Comparison of ENCODE assay signal across 13 cellular contexts in genomic region chr6:36576573-36576972, GRCh38. TPM values are rescaled to one million over a fixed set of nuclear protein-coding genes. Genes with fewer than 3 reads are reported as not detected.
DNase-seq lines count a peak whose midpoint lies in the region; ATAC-seq and TF ChIP-seq lines count a peak whose summit lies in the region.
"Had no signal": no experiment of that assay in that cellular context is flagged by ENCODE, and none has a peak within 500 bp of the region (broad histone marks: within the 10 kb centered on the region; RNA-seq: fewer than 3 reads in every experiment).

No MANE protein-coding gene starts in this region.

- no peaks in the 10 kb centered on the region; the same call in 1 of the 2 replicates for H4K20me1 ChIP-seq in IMR-90 (ENCODE audit: insufficient read depth, low read length)
- H4K20me1 ChIP-seq: BLaER1 had no signal

- H3K9ac ChIP-seq in IMR-90 (ENCODE audit: low read depth, low read length): no peak overlapping the region
- H3K9ac ChIP-seq: BLaER1 had no signal

- no peaks in the 10 kb centered on the region for H3K36me3 ChIP-seq in IMR-90 (ENCODE audit: control insufficient read depth, insufficient read depth, low read length)
- no peaks in the 10 kb centered on the region for H3K36me3 ChIP-seq in SJCRH30
- H3K36me3 ChIP-seq in esophagus squamous epithelium: no peaks in the 10 kb centered on the region
- H3K36me3 ChIP-seq in CD8-positive, alpha-beta memory T cell (ENCODE audit: insufficient read depth, low read length): no peaks in the 10 kb centered on the region
- H3K36me3 ChIP-seq: BLaER1, pancreas had no signal

- H4K91ac ChIP-seq in IMR-90 (ENCODE audit: insufficient read depth, low read depth, low read length): peak overlapping the region; percentile 92

- H3K4me3 Mint-ChIP-seq in stimulated activated naive B cell treated with anti-CD40 and anti-IgM and Interleukin-4, amounts not matched to agents 10 μg/mL and 1 μg/mL and 100 μg/mL, for 72 hours: no peak overlapping the region
- no peak overlapping the region for H3K4me3 Mint-ChIP-seq in CD8-positive, alpha-beta memory T cell
- H3K4me3 Mint-ChIP-seq: activated naive CD4-positive, alpha-beta T cell treated with anti-CD3 and anti-CD28 coated beads for 36 hours; brain had no signal

- POLR2A ChIA-PET in IMR-90 (lab: Charles Lee; ENCODE audit: unreplicated experiment): interaction anchor here (1.0 kb wide), 1 partner anchor 24 kb away, joined by 9 read pairs; no protein-coding TSS in a partner anchor
- POLR2A ChIA-PET in CD8-positive, alpha-beta memory T cell (lab: Charles Lee): interaction anchor here (0.6 kb wide), 1 partner anchor 124 kb away, joined by 5 read pairs; no protein-coding TSS in a partner anchor

- H2BK15ac ChIP-seq in IMR-90 (ENCODE audit: low read depth, low read length): peak overlapping the region; percentile 72; the same call in 1 of the 3 replicates

- peak overlapping the region; percentile 70 for H2BK20ac ChIP-seq in IMR-90 (ENCODE audit: low read depth, low read length)

- CTCF ChIA-PET in IMR-90 (lab: Yijun Ruan, JAX): interaction anchor here (1.0 kb wide), 1 partner anchor 12 kb away, joined by 3 read pairs; no protein-coding TSS in a partner anchor
- CTCF ChIA-PET in CD8-positive, alpha-beta memory T cell (lab: Charles Lee): interaction anchor here (0.6 to 0.9 kb wide), 3 partner anchors 10 to 153 kb away, joined by 3 read pairs; no protein-coding TSS in a partner anchor

- no peaks in the 10 kb centered on the region for H3K9me3 Mint-ChIP-seq in stimulated activated naive B cell treated with anti-CD40 and anti-IgM and Interleukin-4, amounts not matched to agents 10 μg/mL and 1 μg/mL and 100 μg/mL, for 72 hours
- H3K9me3 Mint-ChIP-seq in CD8-positive, alpha-beta memory T cell: peaks cover 0 to 3% (median 2%) of the 10 kb centered on the region in 5 donors
- H3K9me3 Mint-ChIP-seq: activated naive CD4-positive, alpha-beta T cell treated with anti-CD3 and anti-CD28 coated beads for 36 hours had no signal

- H3K4me3 ChIP-seq in IMR-90 (ENCODE audit: insufficient read depth, low read depth, low read length) (no peak overlapping the region), SJCRH30 (no peak overlapping the region), esophagus squamous epithelium (no peak overlapping the region)
- H3K4me3 ChIP-seq in CD8-positive, alpha-beta memory T cell (ENCODE audit: low read length): no peak overlapping the region
- H3K4me3 ChIP-seq: BLaER1, pancreas had no signal

- H3K27ac Mint-ChIP-seq in stimulated activated naive B cell treated with anti-CD40 and anti-IgM and Interleukin-4, amounts not matched to agents 10 μg/mL and 1 μg/mL and 100 μg/mL, for 72 hours: no peak overlapping the region
- H3K27ac Mint-ChIP-seq in CD8-positive, alpha-beta memory T cell: peak overlapping the region in 2 of 8 donors; percentile 58 to 73
- H3K27ac Mint-ChIP-seq: activated naive CD4-positive, alpha-beta T cell treated with anti-CD3 and anti-CD28 coated beads for 36 hours; brain had no signal

- intact Hi-C loops in IMR-90 (cut with micrococcal nuclease) (loop anchor here (5.0 kb wide), 1 partner anchor 44 kb away; no protein-coding TSS in a partner anchor), esophagus squamous epithelium (cut with DNase I) (no loop called here)

- H3K27me3 Mint-ChIP-seq in stimulated activated naive B cell treated with anti-CD40 and anti-IgM and Interleukin-4, amounts not matched to agents 10 μg/mL and 1 μg/mL and 100 μg/mL, for 72 hours: no peaks in the 10 kb centered on the region
- H3K27me3 Mint-ChIP-seq in CD8-positive, alpha-beta memory T cell: peaks cover 0 to 2% of the 10 kb centered on the region in 2 donors

- H3K56ac ChIP-seq in IMR-90 (ENCODE audit: extremely low read depth, insufficient read depth, low read length): no peak overlapping the region

- DNase-seq in IMR-90 (no peak), SJCRH30 (no peak), esophagus squamous epithelium (lab: John Stamatoyannopoulos, UW) (no peak), cortex of kidney (lab: John Stamatoyannopoulos, UW) (no peak)
- DNase-seq in stimulated activated naive B cell treated with anti-CD40 and anti-IgM and Interleukin-4, amounts not matched to agents 10 μg/mL and 1 μg/mL and 100 μg/mL, for 72 hours: no peak
- DNase-seq in CD8-positive, alpha-beta memory T cell: no peak
- DNase-seq: activated naive CD4-positive, alpha-beta T cell treated with anti-CD3 and anti-CD28 coated beads for 36 hours; NCI-H187; NCI-H510A; pancreas had no signal

- H3K4me1 ChIP-seq in IMR-90 (ENCODE audit: control insufficient read depth, insufficient read depth, low read length) (peaks cover 13% of the 10 kb centered on the region), SJCRH30 (peaks cover 28% of the 10 kb centered on the region), esophagus squamous epithelium (peaks cover 6 to 40% (median 18%) of the 10 kb centered on the region in 3 donors)
- H3K4me1 ChIP-seq in CD8-positive, alpha-beta memory T cell (ENCODE audit: insufficient read depth, low read length): peaks cover 8% of the 10 kb centered on the region
- H3K4me1 ChIP-seq: pancreas had no signal

- H3K36me3 Mint-ChIP-seq in stimulated activated naive B cell treated with anti-CD40 and anti-IgM and Interleukin-4, amounts not matched to agents 10 μg/mL and 1 μg/mL and 100 μg/mL, for 72 hours: no peaks in the 10 kb centered on the region
- H3K36me3 Mint-ChIP-seq in CD8-positive, alpha-beta memory T cell: peaks cover 0 to 3% (median 0%) of the 10 kb centered on the region in 3 donors
- H3K36me3 Mint-ChIP-seq: brain had no signal

- TF ChIP-seq CTCF in IMR-90 (conservative IDR thresholded peaks at IDR 0.05; ENCODE audit: low read depth, low read length) (no peak), esophagus squamous epithelium (IDR thresholded peaks at IDR 0.05) (no peak)

- peak overlapping the region; percentile 3 for H2AFZ ChIP-seq in IMR-90 (replicated peaks; ENCODE audit: low read length, poor library complexity)

- no peak overlapping the region for H3K27ac ChIP-seq in IMR-90 (ENCODE audit: insufficient read depth, low read length)
- peak overlapping the region; percentile 86 for H3K27ac ChIP-seq in SJCRH30
- H3K27ac ChIP-seq in esophagus squamous epithelium: peak overlapping the region in 3 of 4 donors; percentile 27 to 39 (median 39)
- H3K27ac ChIP-seq in CD8-positive, alpha-beta memory T cell (ENCODE audit: low read depth, low read length): no peak overlapping the region
- H3K27ac ChIP-seq: BLaER1 had no signal

- H3K4me1 Mint-ChIP-seq in stimulated activated naive B cell treated with anti-CD40 and anti-IgM and Interleukin-4, amounts not matched to agents 10 μg/mL and 1 μg/mL and 100 μg/mL, for 72 hours: peaks cover 2 to 13% of the 10 kb centered on the region in 2 donors
- peaks cover 3 to 9% (median 8%) of the 10 kb centered on the region in 3 donors for H3K4me1 Mint-ChIP-seq in CD8-positive, alpha-beta memory T cell

- peak overlapping the region; percentile 85; the same call in 1 of the 2 replicates for H3K18ac ChIP-seq in IMR-90 (ENCODE audit: low read depth, low read length)

- no peaks in the 10 kb centered on the region for H3K27me3 ChIP-seq in IMR-90 (ENCODE audit: control insufficient read depth, insufficient read depth, low read length)
- H3K27me3 ChIP-seq in SJCRH30: no peaks in the 10 kb centered on the region
- no peaks in the 10 kb centered on the region for H3K27me3 ChIP-seq in esophagus squamous epithelium
- H3K27me3 ChIP-seq in CD8-positive, alpha-beta memory T cell (ENCODE audit: insufficient read depth, low read length, poor library complexity, severe bottlenecking): no peaks in the 10 kb centered on the region
- H3K27me3 ChIP-seq: BLaER1, pancreas had no signal

- H3K14ac ChIP-seq in IMR-90 (replicated peaks; ENCODE audit: low read depth, low read length): peak overlapping the region; percentile 83

- H2AK9ac ChIP-seq in IMR-90 (replicated peaks; ENCODE audit: low read depth, low read length, poor library complexity): no peak overlapping the region

- ATAC-seq in IMR-90 (ENCODE audit: low read depth): no peak
- ATAC-seq in stimulated activated naive B cell treated with anti-CD40 and anti-IgM and Interleukin-4, amounts not matched to agents 10 μg/mL and 1 μg/mL and 100 μg/mL, for 72 hours (replicated peaks): peak; percentile 53 to 56
- no peak for ATAC-seq in HG02759 (IDR thresholded peaks at IDR 0.05; ENCODE audit: unreplicated experiment)

- no TSS peak for BruUV-seq in IMR-90 (replicated peaks; lab: Mats Ljungman, UMichigan)

- in situ Hi-C loops in IMR-90 (cut with MboI; ENCODE audit: low sequenced_read_pairs): no loop called here

- peak overlapping the region; percentile 96 for H3K4ac ChIP-seq in IMR-90 (ENCODE audit: low read depth, low read length)

- peak overlapping the region; percentile 37 for H2BK5ac ChIP-seq in IMR-90 (ENCODE audit: low read depth, low read length, poor library complexity, severe bottlenecking)

- TF ChIP-seq POLR2A in IMR-90 (IDR thresholded peaks at IDR 0.05; ENCODE audit: low read depth, low read length): no peak
- no peak for TF ChIP-seq POLR2A in esophagus squamous epithelium (IDR thresholded peaks at IDR 0.05)

- peak overlapping the region; percentile 79 for H2BK120ac ChIP-seq in IMR-90 (ENCODE audit: low read depth, low read length)

- H3K23ac ChIP-seq in IMR-90 (ENCODE audit: low read depth, low read length): 0 out of 2 replicates have a peak overlapping the region, but pooled peaks have one; percentile 14

- dilution Hi-C loops in IMR-90 (cut with HindIII; ENCODE audit: low sequenced_read_pairs, unreplicated experiment): no loop called here

- TF ChIP-seq RAD21 in IMR-90 (IDR thresholded peaks at IDR 0.05; ENCODE audit: low read length): no peak

- peaks cover 15% of the 10 kb centered on the region for H3K9me1 ChIP-seq in IMR-90 (ENCODE audit: insufficient read depth, low read length)

- H4K5ac ChIP-seq in IMR-90 (ENCODE audit: low read depth, low read length): peak overlapping the region; percentile 57

- H3K79me1 ChIP-seq in IMR-90 (ENCODE audit: low read depth in 1 of 2, low read length in 2 of 2): peaks cover 4 to 18% of the 10 kb centered on the region in 2 experiments; a peak in 3 of 4 replicates

- no peak overlapping the region for H3K4me2 ChIP-seq in IMR-90 (ENCODE audit: low read depth, low read length)
- H3K4me2 ChIP-seq: BLaER1 had no signal

- peak overlapping the region; percentile 80; the same call in 1 of the 2 replicates for H2AK5ac ChIP-seq in IMR-90 (ENCODE audit: low read depth, low read length)

- H3K9me3 ChIP-seq in IMR-90 (ENCODE audit: control insufficient read depth, insufficient read depth, low read length) (no peaks in the 10 kb centered on the region), SJCRH30 (replicated peaks) (no peaks in the 10 kb centered on the region), esophagus squamous epithelium (no peaks in the 10 kb centered on the region)
- no peaks in the 10 kb centered on the region for H3K9me3 ChIP-seq in CD8-positive, alpha-beta memory T cell (ENCODE audit: low read length)
- H3K9me3 ChIP-seq: pancreas had no signal

- WGBS in IMR-90 (ENCODE audit: extremely low coverage in 2 of 2, insufficient read length in 1 of 2), 2 experiments: 100% methylated on average over 1 of the region's 6 CpGs; no CpG with 5 or more reads in 1 of the 2 experiments
- WGBS in esophagus squamous epithelium, 2 donors: 75 to 90% methylated on average over 3 to 6 of the region's 6 CpGs

- H4K8ac ChIP-seq in IMR-90 (ENCODE audit: low read depth in 2 of 2, low read length in 2 of 2): peak overlapping the region; percentile 1 to 66; a peak in 2 of 4 replicates

RNA-seq across cellular contexts. Expression of gene SRSF3, which starts 17.6 kb away (rescaled TPM):
- total RNA-seq in IMR-90 (2012; rRNA removed) (237 and 256 TPM in 2 replicates), esophagus squamous epithelium (100 to 1,000 TPM; 111 to 213 (median 185) TPM)
- polyA plus RNA-seq in IMR-90 (2012; rRNA removed): 297 and 394 TPM in 2 replicates
- polyA plus RNA-seq in IMR-90 (2012; cell fraction: cytosol; rRNA removed): 52.5 and 172 TPM in 2 replicates
- polyA plus RNA-seq in IMR-90 (2012; cell fraction: nucleus; rRNA removed; ENCODE audit: low replicate concordance): 113 and 275 TPM in 2 replicates
- total RNA-seq in SJCRH30 (2014; rRNA removed; shearing (Covaris generic)): 395 and 493 TPM in 2 replicates
- total RNA-seq in CD8-positive, alpha-beta memory T cell: 100 to 1,000 TPM; 572 to 579 TPM
- polyA plus RNA-seq in CD8-positive, alpha-beta memory T cell: 370 TPM

RNA-seq across cellular contexts. Expression of gene STK38, which starts 29.3 kb away (rescaled TPM):
- total RNA-seq in IMR-90 (2012; rRNA removed) (9.7 and 10.6 TPM in 2 replicates), esophagus squamous epithelium (10 to 100 TPM; 26.5 to 33.6 (median 30.3) TPM)
- 14.6 and 19.7 TPM in 2 replicates for polyA plus RNA-seq in IMR-90 (2012; rRNA removed)
- polyA plus RNA-seq in IMR-90 (2012; cell fraction: cytosol; rRNA removed): 4.8 and 5.6 TPM in 2 replicates
- 7.4 and 39.5 TPM in 2 replicates for polyA plus RNA-seq in IMR-90 (2012; cell fraction: nucleus; rRNA removed; ENCODE audit: low replicate concordance)
- total RNA-seq in SJCRH30 (2014; rRNA removed; shearing (Covaris generic)): 26.9 and 27.6 TPM in 2 replicates
- 10 to 100 TPM; 44.9 to 47.6 TPM for total RNA-seq in CD8-positive, alpha-beta memory T cell
- 110 TPM for polyA plus RNA-seq in CD8-positive, alpha-beta memory T cell

Comparison
In these comparisons a context has a peak if more than half of its experiments do, and no peak if none do; other contexts are left out.
1. ATAC-seq: peak in stimulated activated naive B cell treated with anti-CD40 and anti-IgM and Interleukin-4, amounts not matched to agents 10 μg/mL and 1 μg/mL and 100 μg/mL, for 72 hours (2 of 2); none in IMR-90 (single experiment) and HG02759 (single experiment).
2. H3K27ac ChIP-seq: peak in SJCRH30 (single experiment) and esophagus squamous epithelium (3 of 4); none in IMR-90 (single experiment) and CD8-positive, alpha-beta memory T cell (single experiment).